In genomic region chr7:29921404-29922010, GRCh38 we compare ENCODE assay signal across 9 cellular contexts.
DNase-seq lines count a peak whose midpoint lies in the region; ATAC-seq, FAIRE-seq and TF ChIP-seq lines count a peak whose summit lies in the region.
"Had no signal": no experiment of that assay in that cellular context is flagged by ENCODE, and none has a peak within 500 bp of the region (broad histone marks: within the 10 kb centered on the region; RNA-seq: fewer than 3 reads in every experiment).

No MANE protein-coding gene starts in this region.

- H3K4me2 ChIP-seq in SK-N-SH (no peak overlapping the region), K562 (ENCODE audit: insufficient read depth, low read length) (no peak overlapping the region)

- H3K36me3 ChIP-seq in A673 (ENCODE audit: insufficient read depth, low read length, poor library complexity, severe bottlenecking) (peaks cover 17% of the 10 kb centered on the region), SK-N-SH (replicated peaks in 1 of 2; ENCODE audit: control insufficient read depth in 1 of 2, insufficient read depth in 2 of 2, low read length in 1 of 2) (peaks cover 18 to 74% of the 10 kb centered on the region in 2 experiments), K562 (ENCODE audit: control insufficient read depth, insufficient read depth, low read length) (no peaks in the 10 kb centered on the region)

- H4K20me1 ChIP-seq in SK-N-SH (ENCODE audit: insufficient read depth) (no peaks in the 10 kb centered on the region), K562 (replicated peaks; ENCODE audit: control insufficient read depth, insufficient read depth, low read length) (0 out of 2 replicates have a peak, but pooled peaks cover 3% of the 10 kb centered on the region)

- H3K4me1 ChIP-seq in A673 (ENCODE audit: insufficient read depth, low read length, poor library complexity, severe bottlenecking): peaks cover 4% of the 10 kb centered on the region
- no peaks in the 10 kb centered on the region; a peak in 1 of 4 replicates for H3K4me1 ChIP-seq in SK-N-SH (ENCODE audit: control insufficient read depth in 1 of 2, insufficient read depth in 2 of 2, low read depth in 1 of 2, low read length in 1 of 2)
- H3K4me1 ChIP-seq in K562 (replicated peaks in 1 of 2; ENCODE audit: control insufficient read depth in 2 of 2, insufficient read depth in 2 of 2, low read length in 2 of 2): peaks cover 2 to 7% of the 10 kb centered on the region in 2 experiments; a peak in 3 of 5 replicates

- no TSS peak for BruUV-seq in A673 (replicated peaks; lab: Mats Ljungman, UMichigan)
- no TSS peak for BruUV-seq in K562 (replicated peaks; lab: Mats Ljungman, UMichigan)

- H3K9me1 ChIP-seq in K562 (ENCODE audit: control insufficient read depth, insufficient read depth, low read length): no peaks in the 10 kb centered on the region

- ATAC-seq in HG02763 (IDR thresholded peaks at IDR 0.05; ENCODE audit: unreplicated experiment): peak; percentile 71
- peak; percentile 95 for ATAC-seq in K562

- H3K27ac ChIP-seq in A673 (ENCODE audit: low read depth, low read length, poor library complexity, severe bottlenecking): no peak overlapping the region
- H3K27ac ChIP-seq in SK-N-SH (ENCODE audit: low read depth in 2 of 2, low read length in 1 of 2): no peak overlapping the region
- H3K27ac ChIP-seq in K562 (ENCODE audit: extremely low read depth, low read depth, low read length): no peak overlapping the region
- H3K27ac ChIP-seq: skin epidermis had no signal

- peak; percentile 95 for TF ChIP-seq CTCF in A673 (conservative IDR thresholded peaks at IDR 0.05; ENCODE audit: low read depth, low read length)
- peak; percentile 89 for TF ChIP-seq CTCF in GM12874 (IDR thresholded peaks at IDR 0.05; ENCODE audit: insufficient read depth, low read depth, low read length)
- peak; percentile 99 for TF ChIP-seq CTCF in SK-N-SH (IDR thresholded peaks at IDR 0.05)
- TF ChIP-seq CTCF in K562 (IDR thresholded peaks at IDR 0.05 in 2 of 3, conservative IDR thresholded peaks at IDR 0.05 in 1 of 3; ENCODE audit: insufficient read depth in 2 of 3, low read depth in 1 of 3, low read length in 3 of 3): peak; percentile 91 to 93 (median 91)

- no peaks in the 10 kb centered on the region for H3K4me1 Mint-ChIP-seq in immature natural killer cell

- H3K9ac ChIP-seq in SK-N-SH (no peak overlapping the region), K562 (ENCODE audit: insufficient read depth in 1 of 2, low read depth in 2 of 2, low read length in 2 of 2) (no peak overlapping the region)

- no peaks in the 10 kb centered on the region for H3K79me2 ChIP-seq in SK-N-SH (ENCODE audit: insufficient read depth)
- no peaks in the 10 kb centered on the region for H3K79me2 ChIP-seq in K562 (ENCODE audit: control insufficient read depth, insufficient read depth, low read length)

- 43% methylated on average over 4 of the region's 4 CpGs for WGBS in SK-N-SH (ENCODE audit: low lambda C conversion rate)
- WGBS in K562 (ENCODE audit: insufficient coverage, low coverage, missing lambda C conversion rate): 0% methylated on average over 4 of the region's 4 CpGs

- intact Hi-C loops in A673 (cut with micrococcal nuclease; ENCODE audit: unreplicated experiment) (loop anchor here (1.0 to 10.0 kb wide), 5 partner anchors 43 to 997 kb away; no protein-coding TSS in a partner anchor), K562 (cut with micrococcal nuclease) (loop anchor here (1.0 to 2.0 kb wide), 4 partner anchors 43 to 286 kb away; no protein-coding TSS in a partner anchor)

- H3F3A ChIP-seq in SK-N-SH (replicated peaks; ENCODE audit: insufficient read depth): peaks cover 7% of the 10 kb centered on the region

- peak; percentile 99 for TF ChIP-seq RAD21 in SK-N-SH (IDR thresholded peaks at IDR 0.05; ENCODE audit: low read length)
- TF ChIP-seq RAD21 in K562 (CRISPR knock-in tag; conservative IDR thresholded peaks at IDR 0.05 in 1 of 2, IDR thresholded peaks at IDR 0.05 in 1 of 2): peak; percentile 83 to 96

- in situ Hi-C loops in K562 (cut with MboI): no loop called here

- H3K4me3 ChIP-seq in A673 (ENCODE audit: low read depth, low read length, poor library complexity, severe bottlenecking): no peak overlapping the region
- no peak overlapping the region; a peak in 1 of 4 replicates for H3K4me3 ChIP-seq in SK-N-SH (ENCODE audit: low read depth in 2 of 2, low read length in 1 of 2)
- H3K4me3 ChIP-seq in K562: no peak overlapping the region
- H3K4me3 ChIP-seq: skin epidermis had no signal

- POLR2A ChIA-PET in A673 (lab: Charles Lee; ENCODE audit: low non-redundant PET) (no interaction called here), SK-N-SH (lab: Yijun Ruan, JAX) (interaction anchor here (0.9 to 1.3 kb wide), 3 partner anchors 42 to 172 kb away, joined by 3 to 4 read pairs (median 3); no protein-coding TSS in a partner anchor), K562 (lab: Yijun Ruan, JAX) (interaction anchor here (0.5 to 0.9 kb wide), 6 partner anchors 12 to 487 kb away, joined by 3 to 5 read pairs (median 3); no protein-coding TSS in a partner anchor)

- no peak overlapping the region for H3K4me3 Mint-ChIP-seq in immature natural killer cell

- H2AFZ ChIP-seq in SK-N-SH (ENCODE audit: low read depth) (no peak overlapping the region), K562 (ENCODE audit: low read depth, low read length) (no peak overlapping the region)

- peaks cover 2 to 4% (median 3%) of the 10 kb centered on the region in 3 donors for H3K27me3 Mint-ChIP-seq in immature natural killer cell (ENCODE audit: low read depth in 3 of 3)

- no peaks in the 10 kb centered on the region for H3K9me2 ChIP-seq in SK-N-SH

- no peaks in the 10 kb centered on the region for H3K9me3 Mint-ChIP-seq in immature natural killer cell

- H3K27ac Mint-ChIP-seq in immature natural killer cell: no peak overlapping the region

- TF ChIP-seq POLR2A in K562 (conservative IDR thresholded peaks at IDR 0.05): no peak

- no peaks in the 10 kb centered on the region for H3K9me3 ChIP-seq in A673 (ENCODE audit: low read depth, low read length, poor library complexity, severe bottlenecking)
- no peaks in the 10 kb centered on the region for H3K9me3 ChIP-seq in SK-N-SH
- H3K9me3 ChIP-seq in K562 (replicated peaks; ENCODE audit: control insufficient read depth, insufficient read depth, low read depth, low read length): no peaks in the 10 kb centered on the region

- peaks cover 0 to 29% (median 9%) of the 10 kb centered on the region in 3 donors for H3K36me3 Mint-ChIP-seq in immature natural killer cell

- DNase-seq in A673 (ENCODE audit: low spot score): peak; percentile 81
- peak; percentile 41 for DNase-seq in NCI-H1092 (lab: John Stamatoyannopoulos, UW)
- DNase-seq in SK-N-SH: peak; percentile 81
- peak; percentile 67 to 80 (median 78) for DNase-seq in K562 (ENCODE audit: extremely low read depth in 1 of 4, low spot score in 3 of 4)
- peak; percentile 35 to 44 (median 38) for DNase-seq in immature natural killer cell
- peak; percentile 14 to 28 for DNase-seq in stimulated activated CD4-positive, alpha-beta T cell treated with anti-CD3 and anti-CD28 coated beads, Interleukin-2, amount 100 ng/mL, for 48 hours

- peak; percentile 98 for FAIRE-seq in K562 (lab: Jason Lieb, UNC)

- no peaks in the 10 kb centered on the region for H3K27me3 ChIP-seq in A673 (replicated peaks; ENCODE audit: insufficient read depth, low read depth, low read length, poor library complexity)
- H3K27me3 ChIP-seq in SK-N-SH (ENCODE audit: insufficient read depth): no peaks in the 10 kb centered on the region
- H3K27me3 ChIP-seq in K562 (ENCODE audit: control insufficient read depth in 2 of 2, insufficient read depth in 2 of 2, low read length in 2 of 2): peaks cover 6 to 19% of the 10 kb centered on the region in 2 experiments; a peak in 2 of 5 replicates

- CTCF ChIA-PET in A673 (lab: Charles Lee): interaction anchor here (0.8 to 2.0 kb wide), 7 partner anchors 27 to 1000 kb away, joined by 3 to 13 read pairs (median 5); no protein-coding TSS in a partner anchor
- CTCF ChIA-PET in SK-N-SH (lab: Yijun Ruan, JAX): interaction anchor here (0.6 to 19.0 kb wide), 75 partner anchors 9 to 999 kb away, joined by 3 to 365 read pairs (median 5); partner anchors contain the start of genes FKBP14, MTURN, PLEKHA8 and SCRN1
- CTCF ChIA-PET in K562 (lab: Yijun Ruan, JAX; ENCODE audit: low intra/inter-chr PET ratio): interaction anchor here (0.5 to 2.3 kb wide), 4 partner anchors 44 to 293 kb away, joined by 3 to 7 read pairs (median 4); no protein-coding TSS in a partner anchor

- TF ChIP-seq EP300 in SK-N-SH (IDR thresholded peaks at IDR 0.05; ENCODE audit: borderline replicate concordance in 1 of 2, low read depth in 1 of 2, low read length in 1 of 2) (no peak), K562 (IDR thresholded peaks at IDR 0.05; ENCODE audit: low read length) (no peak)

TF ChIP-seq in SK-N-SH, 30 proteins besides CTCF, POLR2A, EP300 and RAD21 (continues in another document):
- TF ChIP-seq SIN3A (IDR thresholded peaks at IDR 0.05; ENCODE audit: borderline replicate concordance, low read depth, low read length): no peak
- TF ChIP-seq, protein P1, sequence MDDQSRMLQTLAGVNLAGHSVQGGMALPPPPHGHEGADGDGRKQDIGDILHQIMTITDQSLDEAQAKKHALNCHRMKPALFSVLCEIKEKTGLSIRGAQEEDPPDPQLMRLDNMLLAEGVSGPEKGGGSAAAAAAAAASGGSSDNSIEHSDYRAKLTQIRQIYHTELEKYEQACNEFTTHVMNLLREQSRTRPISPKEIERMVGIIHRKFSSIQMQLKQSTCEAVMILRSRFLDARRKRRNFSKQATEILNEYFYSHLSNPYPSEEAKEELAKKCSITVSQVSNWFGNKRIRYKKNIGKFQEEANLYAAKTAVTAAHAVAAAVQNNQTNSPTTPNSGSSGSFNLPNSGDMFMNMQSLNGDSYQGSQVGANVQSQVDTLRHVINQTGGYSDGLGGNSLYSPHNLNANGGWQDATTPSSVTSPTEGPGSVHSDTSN (IDR thresholded peaks at IDR 0.05): no peak

TF ChIP-seq in K562, 482 proteins besides CTCF, POLR2A, EP300 and RAD21 (continues in another document):
- TF ChIP-seq PTRF (tag; IDR thresholded peaks at IDR 0.05): no peak
- peak; percentile 99 for TF ChIP-seq KLF13 (tag; IDR thresholded peaks at IDR 0.05; ENCODE audit: borderline replicate concordance, low read depth)
- TF ChIP-seq DMBX1 (CRISPR knock-in tag; IDR thresholded peaks at IDR 0.05; ENCODE audit: borderline replicate concordance): no peak
- TF ChIP-seq SNIP1 (IDR thresholded peaks at IDR 0.05; ENCODE audit: low read depth): no peak
- peak in 1 of 2 experiments; percentile 38; a peak in 1 of 4 replicates for TF ChIP-seq RCOR1 (IDR thresholded peaks at IDR 0.05; ENCODE audit: borderline replicate concordance in 1 of 2, low read depth in 2 of 2, low read length in 2 of 2)
- 0 out of 2 replicates have a peak, but pooled peaks have one; percentile 11 for TF ChIP-seq CREM (IDR thresholded peaks at IDR 0.05; ENCODE audit: low read depth)
- no peak for TF ChIP-seq GTF2B (IDR thresholded peaks at IDR 0.05; ENCODE audit: extremely low read depth, insufficient read length)

Comparison
In these comparisons a context has a peak if more than half of its experiments do, and no peak if none do; other contexts are left out.
1. DNase-seq: peak in every context shown above with its lines; median percentile 81 in A673; 81 in SK-N-SH; 78 in K562; 41 in NCI-H1092; 38 in immature natural killer cell; 21 in stimulated activated CD4-positive, alpha-beta T cell treated with anti-CD3 and anti-CD28 coated beads, Interleukin-2, amount 100 ng/mL, for 48 hours.